Comparison of ENCODE assay signal across 1 cellular context in genomic region chr16:27177031-27177774, GRCh38.
TF ChIP-seq lines count a peak whose summit lies in the region.

No MANE protein-coding gene starts in this region.

TF ChIP-seq in SK-N-SH treated with all-trans-retinoic acid at 6 μM for 48 hours, 23 proteins besides CTCF, POLR2A, EP300 and RAD21 (continued from another document):
- TF ChIP-seq PPARA (CRISPR knock-in tag; IDR thresholded peaks at IDR 0.05; ENCODE audit: borderline replicate concordance) (no peak), CSRNP3 (CRISPR knock-in tag; IDR thresholded peaks at IDR 0.05) (no peak), ZFP3 (CRISPR knock-in tag; IDR thresholded peaks at IDR 0.05) (no peak), ESRRG (CRISPR knock-in tag; IDR thresholded peaks at IDR 0.05) (no peak), ZNF70 (CRISPR knock-in tag; IDR thresholded peaks at IDR 0.05) (no peak), CREB5 (CRISPR knock-in tag; IDR thresholded peaks at IDR 0.05; ENCODE audit: low read depth) (no peak), ARNTL (CRISPR knock-in tag; IDR thresholded peaks at IDR 0.05; ENCODE audit: borderline replicate concordance, low read depth) (no peak), SNAI2 (CRISPR knock-in tag; IDR thresholded peaks at IDR 0.05) (no peak)
- TF ChIP-seq, protein P1, sequence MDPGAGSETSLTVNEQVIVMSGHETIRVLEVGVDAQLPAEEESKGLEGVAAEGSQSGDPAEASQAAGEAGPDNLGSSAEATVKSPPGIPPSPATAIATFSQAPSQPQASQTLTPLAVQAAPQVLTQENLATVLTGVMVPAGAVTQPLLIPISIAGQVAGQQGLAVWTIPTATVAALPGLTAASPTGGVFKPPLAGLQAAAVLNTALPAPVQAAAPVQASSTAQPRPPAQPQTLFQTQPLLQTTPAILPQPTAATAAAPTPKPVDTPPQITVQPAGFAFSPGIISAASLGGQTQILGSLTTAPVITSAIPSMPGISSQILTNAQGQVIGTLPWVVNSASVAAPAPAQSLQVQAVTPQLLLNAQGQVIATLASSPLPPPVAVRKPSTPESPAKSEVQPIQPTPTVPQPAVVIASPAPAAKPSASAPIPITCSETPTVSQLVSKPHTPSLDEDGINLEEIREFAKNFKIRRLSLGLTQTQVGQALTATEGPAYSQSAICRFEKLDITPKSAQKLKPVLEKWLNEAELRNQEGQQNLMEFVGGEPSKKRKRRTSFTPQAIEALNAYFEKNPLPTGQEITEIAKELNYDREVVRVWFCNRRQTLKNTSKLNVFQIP (CRISPR knock-in tag; IDR thresholded peaks at IDR 0.05; ENCODE audit: borderline replicate concordance, low read depth), result no peak
